Comparison of ENCODE assay signal across 13 cellular contexts in the genomic region with DNA sequence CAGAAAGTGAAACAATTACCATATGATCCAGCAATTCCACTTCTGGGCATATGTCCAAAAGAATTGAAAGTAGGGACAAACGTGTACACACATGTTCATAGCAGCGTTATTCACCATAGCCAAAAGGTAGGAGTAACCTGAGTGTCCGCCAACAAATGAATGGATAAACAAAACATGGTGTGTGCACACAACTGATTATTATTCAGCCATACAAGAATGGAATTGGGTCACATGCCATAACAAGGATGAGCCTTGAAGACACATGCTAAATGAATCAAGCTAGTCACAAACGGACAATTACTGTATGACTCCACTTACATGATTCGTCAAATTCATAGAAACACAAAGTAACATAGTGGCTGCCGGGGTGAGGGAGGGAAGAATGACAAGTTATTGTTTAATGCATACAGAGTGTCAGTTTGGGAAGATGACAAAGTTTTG. TPM values are rescaled to one million over a fixed set of nuclear protein-coding genes. Genes with fewer than 3 reads are reported as not detected.
DNase-seq lines count a peak whose midpoint lies in the region; ATAC-seq and TF ChIP-seq lines count a peak whose summit lies in the region.
"Had no signal": no experiment of that assay in that cellular context is flagged by ENCODE, and none has a peak within 500 bp of the region (broad histone marks: within the 10 kb centered on the region; RNA-seq: fewer than 3 reads in every experiment).

No MANE protein-coding gene starts in this region.

- H3K27ac Mint-ChIP-seq in natural killer cell treated with Interleukin-12 subunit alpha and Interleukin-12 subunit beta and Interleukin-15 and Interleukin-18, amount 100 ng/mL, for 72 hours: no peak overlapping the region

- DNase-seq in DMS53 (lab: John Stamatoyannopoulos, UW) (peak; percentile 11), DMS53 treated with DMSO at 0.1 percent for 48 hours (lab: John Stamatoyannopoulos, UW; ENCODE audit: unreplicated experiment) (no peak), NCI-H345 treated with DMSO at 0.1 percent for 48 hours (lab: John Stamatoyannopoulos, UW; ENCODE audit: unreplicated experiment) (peak; percentile 84), choroid plexus epithelial cell (ENCODE audit: low read depth) (peak; percentile 47), skeletal muscle cell (ENCODE audit: low read depth) (peak; percentile 25), GM19238 (ENCODE audit: insufficient read length, low spot score) (no peak)
- DNase-seq in natural killer cell treated with Interleukin-12 subunit alpha and Interleukin-12 subunit beta and Interleukin-15 and Interleukin-18, amount 100 ng/mL, for 72 hours (ENCODE audit: low spot score): no peak
- DNase-seq: caudate nucleus, SW 1271, thyroid gland had no signal

- no peak overlapping the region for H3K4me3 Mint-ChIP-seq in natural killer cell treated with Interleukin-12 subunit alpha and Interleukin-12 subunit beta and Interleukin-15 and Interleukin-18, amount 100 ng/mL, for 72 hours

- no peak for ATAC-seq in GM18858 (IDR thresholded peaks at IDR 0.05; ENCODE audit: unreplicated experiment)
- no peak for ATAC-seq in natural killer cell treated with Interleukin-12 subunit alpha and Interleukin-12 subunit beta and Interleukin-15 and Interleukin-18, amount 100 ng/mL, for 72 hours

- peaks cover 24 to 25% of the 10 kb centered on the region in 2 donors for H3K4me1 Mint-ChIP-seq in natural killer cell treated with Interleukin-12 subunit alpha and Interleukin-12 subunit beta and Interleukin-15 and Interleukin-18, amount 100 ng/mL, for 72 hours (ENCODE audit: low read depth in 2 of 2)

- H3K27me3 Mint-ChIP-seq in natural killer cell treated with Interleukin-12 subunit alpha and Interleukin-12 subunit beta and Interleukin-15 and Interleukin-18, amount 100 ng/mL, for 72 hours: peaks cover 0 to 3% of the 10 kb centered on the region in 2 donors

- H3K36me3 Mint-ChIP-seq in natural killer cell treated with Interleukin-12 subunit alpha and Interleukin-12 subunit beta and Interleukin-15 and Interleukin-18, amount 100 ng/mL, for 72 hours: peaks cover 11% of the 10 kb centered on the region

- H3K4me3 ChIP-seq in choroid plexus epithelial cell (ENCODE audit: low read depth, low read length): no peak overlapping the region
- no peak overlapping the region for H3K4me3 ChIP-seq in skeletal muscle cell (ENCODE audit: low read depth, low read length)
- H3K4me3 ChIP-seq: esophagus muscularis mucosa, thyroid gland had no signal

- no peak for TF ChIP-seq CTCF in choroid plexus epithelial cell (conservative IDR thresholded peaks at IDR 0.05; ENCODE audit: low read depth, low read length)

- H3K9me3 Mint-ChIP-seq in natural killer cell treated with Interleukin-12 subunit alpha and Interleukin-12 subunit beta and Interleukin-15 and Interleukin-18, amount 100 ng/mL, for 72 hours: no peaks in the 10 kb centered on the region

RNA-seq across cellular contexts. Expression of a gene that starts 4.1 kb away (rescaled TPM):
- total RNA-seq in natural killer cell treated with Interleukin-12 subunit alpha and Interleukin-12 subunit beta and Interleukin-15 and Interleukin-18, amount 100 ng/mL, for 72 hours: not detected
- total RNA-seq: esophagus muscularis mucosa, kidney epithelial cell had no signal

Comparison
In these comparisons a context has a peak if more than half of its experiments do, and no peak if none do; other contexts are left out.
1. DNase-seq: peak in DMS53 (single experiment), NCI-H345 treated with DMSO at 0.1 percent for 48 hours (single experiment), choroid plexus epithelial cell (single experiment) and skeletal muscle cell (single experiment); none in DMS53 treated with DMSO at 0.1 percent for 48 hours (single experiment), natural killer cell treated with Interleukin-12 subunit alpha and Interleukin-12 subunit beta and Interleukin-15 and Interleukin-18, amount 100 ng/mL, for 72 hours (single experiment) and GM19238 (single experiment).